In the genomic region with DNA sequence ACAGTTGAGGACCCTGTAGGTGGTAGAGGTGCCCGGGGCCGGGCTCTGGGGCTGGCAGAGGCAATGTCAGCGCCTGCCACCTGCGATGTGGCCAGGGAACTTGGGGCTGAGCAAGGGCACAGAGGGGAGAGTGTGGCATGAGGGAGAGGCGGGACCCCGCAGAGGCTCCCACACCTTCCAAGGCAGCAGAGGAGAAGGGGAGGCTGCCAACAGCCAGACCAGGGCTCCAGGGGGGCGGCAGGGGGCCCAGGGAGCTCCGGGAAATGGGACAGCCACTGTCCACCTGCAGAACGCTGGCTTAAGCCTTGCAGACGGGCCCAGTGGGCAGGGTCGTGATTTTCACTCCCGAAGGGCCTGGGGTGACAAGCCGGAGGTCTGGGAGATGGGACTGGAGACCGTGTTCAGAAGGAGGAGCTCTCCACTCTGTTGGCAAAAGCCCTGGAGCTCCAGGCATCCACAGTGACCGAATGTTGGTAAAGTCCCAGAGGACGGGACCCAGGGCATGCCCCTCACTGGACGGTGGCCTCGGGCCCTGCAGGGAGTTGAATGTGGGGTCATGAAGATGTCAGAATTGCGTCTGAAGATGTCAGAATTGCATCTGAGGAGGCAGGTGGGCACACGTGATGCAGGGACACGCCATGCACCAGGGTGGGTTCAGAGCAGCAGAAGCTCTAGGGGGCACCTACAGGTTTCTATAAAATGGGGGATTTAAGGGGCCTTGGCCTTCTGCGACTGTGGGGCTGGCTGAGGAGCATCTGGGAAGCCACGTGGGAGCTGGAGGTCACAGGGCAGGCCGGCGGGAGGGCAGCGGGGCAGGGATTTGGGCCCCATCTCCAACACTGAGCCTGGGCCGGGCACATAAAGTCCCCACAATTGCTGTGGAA, we compare ENCODE assay signal across 8 cellular contexts. TPM values are rescaled to one million over a fixed set of nuclear protein-coding genes. Genes with fewer than 3 reads are reported as not detected.
A peak's percentile ranks its signal among the peaks of the same experiment; 100 is the strongest.
DNase-seq lines count a peak whose midpoint lies in the region; FAIRE-seq and TF ChIP-seq lines count a peak whose summit lies in the region.

No MANE protein-coding gene starts in this region.

- FAIRE-seq in kidney (lab: Jason Lieb, UNC): no peak

- H3K4me3 ChIP-seq in kidney (ENCODE audit: low read length in 2 of 2): peak overlapping the region in 1 of 2 donors; percentile 63
- H3K4me3 ChIP-seq in suprapubic skin: peak overlapping the region; percentile 45

- H3K4me1 ChIP-seq in kidney (ENCODE audit: control insufficient read depth in 1 of 2, insufficient read depth in 1 of 2, low read depth in 1 of 2, low read length in 2 of 2) (peaks cover 19 to 32% of the 10 kb centered on the region in 2 donors), suprapubic skin (peaks cover 62% of the 10 kb centered on the region)

- DNase-seq in activated CD4-positive, alpha-beta T cell treated with anti-CD3 and anti-CD28 coated beads for 48 hours: peak; percentile 40
- no peak for DNase-seq in activated CD4-positive, alpha-beta T cell treated with anti-CD3 and anti-CD28 coated beads, Interleukin-2, amount 50 U/mL, for 4 hours
- no peak for DNase-seq in activated T-helper 2 cell treated with anti-CD3 and anti-CD28 coated beads, Interferon-gamma antibody, Interleukin-2, Interleukin-4, amounts not matched to agents 10 μg/mL and 5 μg/mL and 100 μg/mL, durations not matched to agents 14 hours and 24 hours and 36 hours (ENCODE audit: low spot score)
- DNase-seq in kidney (no peak), suprapubic skin (ENCODE audit: low spot score in 2 of 2) (peak in 1 of 2 donors; percentile 67), ecto neural progenitor cell (ENCODE audit: low spot score) (no peak), iPS-NIHi7 (ENCODE audit: extremely low spot score) (no peak), midbrain (lab: John Stamatoyannopoulos, UW) (no peak)

- intact Hi-C loops in activated T-helper 2 cell treated with anti-CD3 and anti-CD28 coated beads, Interferon-gamma antibody, Interleukin-2, Interleukin-4, amounts not matched to agents 10 μg/mL and 5 μg/mL and 100 μg/mL, durations not matched to agents 14 hours and 24 hours and 36 hours (cut with micrococcal nuclease): loop anchor here (1.0 kb wide), 1 partner anchor 8 kb away; no protein-coding TSS in a partner anchor
- intact Hi-C loops in kidney (cut with DNase I): no loop called here

- H3K36me3 ChIP-seq in kidney (ENCODE audit: control insufficient read depth in 1 of 2, insufficient read depth in 2 of 2, low read length in 2 of 2) (no peaks in the 10 kb centered on the region), suprapubic skin (no peaks in the 10 kb centered on the region)

- TF ChIP-seq EP300 in suprapubic skin (IDR thresholded peaks at IDR 0.05): no peak

- H3K9me3 Mint-ChIP-seq in activated T-helper 2 cell treated with anti-CD3 and anti-CD28 coated beads, Interferon-gamma antibody, Interleukin-2, Interleukin-4, amounts not matched to agents 10 μg/mL and 5 μg/mL and 100 μg/mL, durations not matched to agents 14 hours and 24 hours and 36 hours: no peaks in the 10 kb centered on the region

- 73% methylated on average over 20 of the region's 27 CpGs for WGBS in suprapubic skin

- TF ChIP-seq CTCF in kidney (IDR thresholded peaks at IDR 0.05; ENCODE audit: borderline replicate concordance, extremely low read depth, insufficient read depth): no peak
- TF ChIP-seq CTCF in suprapubic skin (IDR thresholded peaks at IDR 0.05): no peak

- peak overlapping the region; percentile 89 for H3K4me3 Mint-ChIP-seq in activated T-helper 2 cell treated with anti-CD3 and anti-CD28 coated beads, Interferon-gamma antibody, Interleukin-2, Interleukin-4, amounts not matched to agents 10 μg/mL and 5 μg/mL and 100 μg/mL, durations not matched to agents 14 hours and 24 hours and 36 hours (ENCODE audit: low read depth)

- no peaks in the 10 kb centered on the region for H3K27me3 Mint-ChIP-seq in activated T-helper 2 cell treated with anti-CD3 and anti-CD28 coated beads, Interferon-gamma antibody, Interleukin-2, Interleukin-4, amounts not matched to agents 10 μg/mL and 5 μg/mL and 100 μg/mL, durations not matched to agents 14 hours and 24 hours and 36 hours (ENCODE audit: low read depth)

- H3K27ac Mint-ChIP-seq in activated T-helper 2 cell treated with anti-CD3 and anti-CD28 coated beads, Interferon-gamma antibody, Interleukin-2, Interleukin-4, amounts not matched to agents 10 μg/mL and 5 μg/mL and 100 μg/mL, durations not matched to agents 14 hours and 24 hours and 36 hours: peak overlapping the region; percentile 100

- H3K9me3 ChIP-seq in kidney (ENCODE audit: control insufficient read depth in 1 of 2, low read length in 2 of 2) (no peaks in the 10 kb centered on the region), suprapubic skin (no peaks in the 10 kb centered on the region)

- peaks cover 68% of the 10 kb centered on the region for H3K4me1 Mint-ChIP-seq in activated T-helper 2 cell treated with anti-CD3 and anti-CD28 coated beads, Interferon-gamma antibody, Interleukin-2, Interleukin-4, amounts not matched to agents 10 μg/mL and 5 μg/mL and 100 μg/mL, durations not matched to agents 14 hours and 24 hours and 36 hours (ENCODE audit: low read depth)

- H3K9ac ChIP-seq in kidney (ENCODE audit: low read length in 2 of 2): peak overlapping the region in 1 of 2 donors; percentile 73

- H3K27ac ChIP-seq in kidney (ENCODE audit: low read depth in 2 of 2, low read length in 2 of 2): peak overlapping the region; percentile 95 to 96
- peak overlapping the region; percentile 86 for H3K27ac ChIP-seq in suprapubic skin

- TF ChIP-seq POLR2A in suprapubic skin (IDR thresholded peaks at IDR 0.05): peak in 1 of 2 donors; percentile 4

- peaks cover 6% of the 10 kb centered on the region for H3K36me3 Mint-ChIP-seq in activated T-helper 2 cell treated with anti-CD3 and anti-CD28 coated beads, Interferon-gamma antibody, Interleukin-2, Interleukin-4, amounts not matched to agents 10 μg/mL and 5 μg/mL and 100 μg/mL, durations not matched to agents 14 hours and 24 hours and 36 hours (ENCODE audit: low read depth)

- H3K27me3 ChIP-seq in suprapubic skin: no peaks in the 10 kb centered on the region

RNA-seq across cellular contexts. Expression of a gene that starts 18.6 kb away (rescaled TPM):
- 345 and 351 TPM in 2 replicates for total RNA-seq in activated T-helper 2 cell treated with anti-CD3 and anti-CD28 coated beads, Interferon-gamma antibody, Interleukin-2, Interleukin-4, amounts not matched to agents 10 μg/mL and 5 μg/mL and 100 μg/mL, durations not matched to agents 14 hours and 24 hours and 36 hours
- total RNA-seq in kidney: 9.2 TPM
- polyA plus RNA-seq in kidney (ENCODE audit: insufficient read depth, low read depth, low replicate concordance): 1.0 TPM
- total RNA-seq in suprapubic skin: 1 to 10 TPM in 3 of 4 donors, under 1 TPM in 1; 0.29 to 4.4 (median 1.6) TPM

RNA-seq across cellular contexts. Expression of a gene that starts 25.3 kb away (rescaled TPM):
- total RNA-seq in activated T-helper 2 cell treated with anti-CD3 and anti-CD28 coated beads, Interferon-gamma antibody, Interleukin-2, Interleukin-4, amounts not matched to agents 10 μg/mL and 5 μg/mL and 100 μg/mL, durations not matched to agents 14 hours and 24 hours and 36 hours: 139 and 151 TPM in 2 replicates
- total RNA-seq in kidney (160 TPM), suprapubic skin (100 to 1,000 TPM in 1 of 4 donors, 10 to 100 TPM in 3; 52.3 to 142 (median 58.8) TPM)
- 69.7 TPM for polyA plus RNA-seq in kidney (ENCODE audit: insufficient read depth, low read depth, low replicate concordance)

RNA-seq across cellular contexts. Expression of a gene that starts 34.8 kb away (rescaled TPM):
- total RNA-seq in activated T-helper 2 cell treated with anti-CD3 and anti-CD28 coated beads, Interferon-gamma antibody, Interleukin-2, Interleukin-4, amounts not matched to agents 10 μg/mL and 5 μg/mL and 100 μg/mL, durations not matched to agents 14 hours and 24 hours and 36 hours: 2.7 and 3.7 TPM in 2 replicates
- 87.5 TPM for total RNA-seq in kidney
- 15.4 TPM for polyA plus RNA-seq in kidney (ENCODE audit: insufficient read depth, low read depth, low replicate concordance)
- 10 to 100 TPM in 3 of 4 donors, 1 to 10 TPM in 1; 9.5 to 37.8 (median 16.6) TPM for total RNA-seq in suprapubic skin

Comparison
In these comparisons a context has a peak if more than half of its experiments do, and no peak if none do; other contexts are left out.
1. RNA of a gene that starts 18.6 kb away (total RNA-seq): 345 to 351 TPM in activated T-helper 2 cell treated with anti-CD3 and anti-CD28 coated beads, Interferon-gamma antibody, Interleukin-2, Interleukin-4, amounts not matched to agents 10 μg/mL and 5 μg/mL and 100 μg/mL, durations not matched to agents 14 hours and 24 hours and 36 hours; 9.2 TPM in kidney (single experiment) and 0.29 to 4.4 TPM in suprapubic skin; every median in the first group is over 10 times any median in the second.